Comparison of ENCODE assay signal across 14 cellular contexts in genomic region chr4:128289523-128290158, GRCh38. TPM values are rescaled to one million over a fixed set of nuclear protein-coding genes. Genes with fewer than 3 reads are reported as not detected.
A peak's percentile ranks its signal among the peaks of the same experiment; 100 is the strongest.
DNase-seq lines count a peak whose midpoint lies in the region; ATAC-seq and TF ChIP-seq lines count a peak whose summit lies in the region.
"Had no signal": no experiment of that assay in that cellular context is flagged by ENCODE, and none has a peak within 500 bp of the region (broad histone marks: within the 10 kb centered on the region; RNA-seq: fewer than 3 reads in every experiment).

No MANE protein-coding gene starts in this region.

- peaks cover 8% of the 10 kb centered on the region for H3K36me3 ChIP-seq in OCI-LY1 (ENCODE audit: insufficient read depth, low read length)
- H3K36me3 ChIP-seq in smooth muscle cell (ENCODE audit: low read depth), result no peaks in the 10 kb centered on the region

- H3K4me3 Mint-ChIP-seq in activated T-cell treated with anti-CD3 and anti-CD28 coated beads, Interleukin-2, amount 50 U/mL, for 24 hours, result peak overlapping the region; percentile 95
- peak overlapping the region in 4 of 5 experiments; percentile 71 to 96 (median 85) for H3K4me3 Mint-ChIP-seq in brain

- no peak overlapping the region for H3K27ac ChIP-seq in OCI-LY1 (ENCODE audit: low read depth, low read length, poor library complexity, severe bottlenecking)
- H3K27ac ChIP-seq in smooth muscle cell (ENCODE audit: low read depth), result no peak overlapping the region

- H3K27me3 ChIP-seq in OCI-LY1 (ENCODE audit: insufficient read depth, low read length) (no peaks in the 10 kb centered on the region), smooth muscle cell (ENCODE audit: low read depth) (no peaks in the 10 kb centered on the region)
- H3K27me3 ChIP-seq: dorsolateral prefrontal cortex had no signal

- H3K4me3 ChIP-seq in OCI-LY1 (ENCODE audit: low read depth, low read length, poor library complexity, severe bottlenecking) (peak overlapping the region; percentile 70), smooth muscle cell (peak overlapping the region; percentile 89)

- ATAC-seq in esophagus mucosa, result no peak

- H4K20me1 ChIP-seq in OCI-LY1 (ENCODE audit: insufficient read depth, low read length), result peaks cover 3% of the 10 kb centered on the region; the same call in 1 of the 2 replicates
- peaks cover 18% of the 10 kb centered on the region for H4K20me1 ChIP-seq in smooth muscle cell (ENCODE audit: low read depth)

- peak overlapping the region; percentile 5 for H3K27ac Mint-ChIP-seq in activated T-cell treated with anti-CD3 and anti-CD28 coated beads, Interleukin-2, amount 50 U/mL, for 24 hours
- peak overlapping the region in 3 of 5 experiments; percentile 40 to 98 (median 47) for H3K27ac Mint-ChIP-seq in brain

- H3K9me2 ChIP-seq in OCI-LY1 (ENCODE audit: low read depth, low read length), result no peaks in the 10 kb centered on the region

- in situ Hi-C loops in GM13976 (cut with MboI; ENCODE audit: low sequenced_read_pairs, unreplicated experiment), result no loop called here

- no peak for TF ChIP-seq CTCF in OCI-LY1 (IDR thresholded peaks at IDR 0.05; ENCODE audit: low read length)
- TF ChIP-seq CTCF in brain (conservative IDR thresholded peaks at IDR 0.05), result no peak
- TF ChIP-seq CTCF in smooth muscle cell (IDR thresholded peaks at IDR 0.05; ENCODE audit: borderline replicate concordance, insufficient read depth, poor library complexity, severe bottlenecking), result no peak
- TF ChIP-seq CTCF in GM13976 (IDR thresholded peaks at IDR 0.05; ENCODE audit: borderline replicate concordance, control extremely low read depth, extremely low read depth, insufficient read depth, missing control alignments), result no peak

- H3K4me1 ChIP-seq in OCI-LY1 (ENCODE audit: insufficient read depth, low read length, severe bottlenecking) (peaks cover 30% of the 10 kb centered on the region), smooth muscle cell (ENCODE audit: low read depth) (peaks cover 24% of the 10 kb centered on the region)

- no peak overlapping the region for H3K9ac ChIP-seq in OCI-LY1 (ENCODE audit: low read length)
- H3K9ac ChIP-seq in smooth muscle cell (ENCODE audit: low read depth), result no peak overlapping the region

- H3F3A ChIP-seq in OCI-LY1 (ENCODE audit: insufficient read depth, low read length), result no peaks in the 10 kb centered on the region
- no peaks in the 10 kb centered on the region for H3F3A ChIP-seq in smooth muscle cell (ENCODE audit: low read depth)

- WGBS in smooth muscle cell (ENCODE audit: low lambda C conversion rate), result 93% methylated on average over 2 of the region's 2 CpGs

- no peak for DNase-seq in activated T-cell treated with anti-CD3 and anti-CD28 coated beads, Interleukin-2, amount 50 U/mL, for 24 hours
- no peak for DNase-seq in activated T-cell treated with anti-CD3 and anti-CD28 coated beads, Interleukin-2, amount 50 U/mL, for 1 hour
- DNase-seq in smooth muscle cell (lab: John Stamatoyannopoulos, UW; ENCODE audit: unreplicated experiment) (no peak), GM13976 (ENCODE audit: low spot score) (no peak), HPDE6-E6E7 (ENCODE audit: extremely low spot score) (no peak)
- DNase-seq: DMS53, dorsolateral prefrontal cortex, NCI-H187 treated with DMSO at 0.1 percent for 48 hours, NCI-H526, posterior cingulate gyrus had no signal

- no peaks in the 10 kb centered on the region for H3K9me3 Mint-ChIP-seq in activated T-cell treated with anti-CD3 and anti-CD28 coated beads, Interleukin-2, amount 50 U/mL, for 24 hours
- H3K9me3 Mint-ChIP-seq in brain, result peaks cover 0 to 12% (median 5%) of the 10 kb centered on the region in 5 experiments
- H3K9me3 Mint-ChIP-seq: mesothelial cell of epicardium had no signal

- H2AFZ ChIP-seq in OCI-LY1 (ENCODE audit: low read length) (no peak overlapping the region), smooth muscle cell (ENCODE audit: low read depth) (no peak overlapping the region)

- peaks cover 28% of the 10 kb centered on the region for H3K36me3 Mint-ChIP-seq in activated T-cell treated with anti-CD3 and anti-CD28 coated beads, Interleukin-2, amount 50 U/mL, for 24 hours (ENCODE audit: low read depth)
- peaks cover 16% of the 10 kb centered on the region for H3K36me3 Mint-ChIP-seq in brain
- H3K36me3 Mint-ChIP-seq: mesothelial cell of epicardium had no signal

- H3K79me2 ChIP-seq in OCI-LY1 (ENCODE audit: insufficient read depth, low read length) (peaks cover 24% of the 10 kb centered on the region), smooth muscle cell (ENCODE audit: low read depth) (peaks cover 29% of the 10 kb centered on the region)

- H3K4me2 ChIP-seq in OCI-LY1 (ENCODE audit: low read length) (0 out of 2 replicates have a peak overlapping the region, but pooled peaks have one; percentile 90), smooth muscle cell (peak overlapping the region; percentile 89)

- H3K27me3 Mint-ChIP-seq in activated T-cell treated with anti-CD3 and anti-CD28 coated beads, Interleukin-2, amount 50 U/mL, for 24 hours, result no peaks in the 10 kb centered on the region
- H3K27me3 Mint-ChIP-seq in brain, result peaks cover 7% of the 10 kb centered on the region

- no peaks in the 10 kb centered on the region for H3K9me3 ChIP-seq in OCI-LY1 (ENCODE audit: low read length)
- no peaks in the 10 kb centered on the region for H3K9me3 ChIP-seq in smooth muscle cell (replicated peaks; ENCODE audit: low read depth)

- H3K4me1 Mint-ChIP-seq in activated T-cell treated with anti-CD3 and anti-CD28 coated beads, Interleukin-2, amount 50 U/mL, for 24 hours (ENCODE audit: low read depth), result peaks cover 31% of the 10 kb centered on the region
- peaks cover 40% of the 10 kb centered on the region for H3K4me1 Mint-ChIP-seq in brain

RNA-seq across cellular contexts. Expression of gene PGRMC2, which starts 2.0 kb away (rescaled TPM):
- 35.9 TPM for polyA plus RNA-seq in brain (ENCODE audit: insufficient read depth, low read depth, low replicate concordance)
- total RNA-seq in smooth muscle cell, result 56.7 and 60.1 TPM in 2 replicates
- polyA plus RNA-seq in smooth muscle cell, result 52.1 and 63.1 TPM in 2 replicates
- 32.2 TPM for total RNA-seq in esophagus mucosa
